ENCODE assay signal across 26 cellular contexts in the genomic region with DNA sequence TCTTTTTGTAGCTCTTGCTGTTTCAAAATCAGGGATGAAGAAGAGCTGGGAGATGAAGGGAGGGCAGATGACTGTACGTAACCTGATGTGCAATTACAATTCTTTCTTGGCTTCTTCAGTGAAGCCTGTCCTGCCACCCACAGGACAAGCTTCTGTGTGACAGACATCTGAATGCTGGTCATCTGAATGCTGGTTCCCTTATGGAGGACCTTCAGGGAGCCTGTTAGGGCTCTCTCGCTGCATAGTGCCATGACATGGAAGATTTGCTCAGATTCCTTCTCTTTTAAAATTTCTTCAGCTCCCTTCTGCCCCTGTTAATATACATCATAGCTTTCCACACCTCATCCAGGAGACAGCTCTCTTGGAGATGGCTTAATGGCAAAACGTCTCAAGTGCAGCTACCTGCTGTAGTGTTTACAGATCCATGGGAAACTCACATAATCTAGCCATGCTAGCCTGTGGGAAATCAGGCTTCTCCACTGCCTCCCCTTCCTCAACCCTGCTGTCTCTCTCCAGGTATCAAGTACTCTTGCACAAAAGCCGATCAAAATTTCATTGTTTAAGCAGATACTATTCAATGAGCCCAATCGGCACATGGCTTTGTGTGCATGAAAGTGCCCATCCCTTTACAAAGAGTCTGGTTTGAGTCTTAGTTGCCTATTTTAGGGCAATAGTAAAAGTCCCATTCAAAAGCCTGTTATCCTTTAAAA.
DNase-seq lines count a peak whose midpoint lies in the region; ATAC-seq, FAIRE-seq and TF ChIP-seq lines count a peak whose summit lies in the region.
"Had no signal": no experiment of that assay in that cellular context is flagged by ENCODE, and none has a peak within 500 bp of the region (broad histone marks: within the 10 kb centered on the region; RNA-seq: fewer than 3 reads in every experiment).

No MANE protein-coding gene starts in this region.

- CTCF ChIA-PET in HepG2 (lab: Yijun Ruan, JAX; ENCODE audit: low intra/inter-chr PET ratio, low total read pairs), result no interaction called here

- no peaks in the 10 kb centered on the region for H3K9me3 ChIP-seq in HepG2 (ENCODE audit: low read length)
- H3K9me3 ChIP-seq in Peyer's patch, result peaks cover 0 to 3% (median 0%) of the 10 kb centered on the region in 4 donors
- H3K9me3 ChIP-seq: body of pancreas, esophagus muscularis mucosa had no signal

- H3K9me3 Mint-ChIP-seq in activated T-cell treated with anti-CD3 and anti-CD28 coated beads, Interleukin-2, amount 50 U/mL, for 4 hours, result peaks cover 11% of the 10 kb centered on the region
- H3K9me3 Mint-ChIP-seq: effector memory CD8-positive, alpha-beta T cell had no signal

- no peak overlapping the region for H3K9ac ChIP-seq in HepG2 (ENCODE audit: insufficient read depth, low read depth, low read length)

- no peak for TF ChIP-seq POLR2A in HepG2 (IDR thresholded peaks at IDR 0.05; ENCODE audit: insufficient read depth in 1 of 2, low read depth in 2 of 2, low read length in 2 of 2)
- no peak for TF ChIP-seq POLR2A in Peyer's patch (IDR thresholded peaks at IDR 0.05)

- H2AFZ ChIP-seq in HepG2 (ENCODE audit: low read length), result no peak overlapping the region

- no peak for TF ChIP-seq RAD21 in HepG2 (CRISPR knock-in tag; IDR thresholded peaks at IDR 0.05)

- intact Hi-C loops in HepG2 (cut with micrococcal nuclease; ENCODE audit: unreplicated experiment), result no loop called here

- no peak overlapping the region for H3K4me3 Mint-ChIP-seq in activated T-cell treated with anti-CD3 and anti-CD28 coated beads, Interleukin-2, amount 50 U/mL, for 4 hours
- H3K4me3 Mint-ChIP-seq: activated CD4-positive, alpha-beta memory T cell treated with anti-CD3 and anti-CD28 coated beads for 36 hours; effector memory CD8-positive, alpha-beta T cell; naive B cell had no signal

- H3K4me1 Mint-ChIP-seq in activated T-cell treated with anti-CD3 and anti-CD28 coated beads, Interleukin-2, amount 50 U/mL, for 4 hours (ENCODE audit: low read depth), result no peaks in the 10 kb centered on the region

- H3K36me3 ChIP-seq in HepG2 (replicated peaks in 1 of 2; ENCODE audit: control insufficient read depth in 1 of 2, insufficient read depth in 2 of 2, low read length in 2 of 2) (no peaks in the 10 kb centered on the region), Peyer's patch (no peaks in the 10 kb centered on the region)
- H3K36me3 ChIP-seq: esophagus muscularis mucosa, pancreas, right atrium auricular region, upper lobe of left lung had no signal

- no peaks in the 10 kb centered on the region for H3K36me3 Mint-ChIP-seq in activated T-cell treated with anti-CD3 and anti-CD28 coated beads, Interleukin-2, amount 50 U/mL, for 4 hours (ENCODE audit: insufficient read depth)
- H3K36me3 Mint-ChIP-seq: activated CD4-positive, alpha-beta memory T cell treated with anti-CD3 and anti-CD28 coated beads for 36 hours had no signal

- POLR2A ChIA-PET in HepG2 (lab: Yijun Ruan, JAX), result no interaction called here

- H3K79me2 ChIP-seq in HepG2 (ENCODE audit: insufficient read depth, low read length), result no peaks in the 10 kb centered on the region

- no TSS peak for BruUV-seq in HepG2 (replicated peaks; lab: Mats Ljungman, UMichigan)

- ATAC-seq in HepG2 (no peak; the same call in 2 of the 3 replicates), GM19351 (IDR thresholded peaks at IDR 0.05; ENCODE audit: unreplicated experiment) (no peak)
- no peak for ATAC-seq in activated T-cell treated with anti-CD3 and anti-CD28 coated beads, Interleukin-2, amount 50 U/mL, for 4 hours
- ATAC-seq: body of pancreas; effector memory CD8-positive, alpha-beta T cell; pancreas; Right ventricle myocardium inferior had no signal

- FAIRE-seq in HepG2 (lab: Jason Lieb, UNC), result no peak
- FAIRE-seq: frontal cortex, pancreas had no signal

- H3K27me3 ChIP-seq in HepG2 (ENCODE audit: control insufficient read depth in 1 of 2, insufficient read depth in 2 of 2, low read length in 2 of 2) (no peaks in the 10 kb centered on the region), Peyer's patch (no peaks in the 10 kb centered on the region)
- H3K27me3 ChIP-seq: body of pancreas, esophagus muscularis mucosa, pancreas, right atrium auricular region, upper lobe of left lung had no signal

- H3K27ac ChIP-seq in VCaP (no peak overlapping the region), HepG2 (ENCODE audit: extremely low read length, insufficient read depth, low read length) (no peak overlapping the region), Peyer's patch (no peak overlapping the region)
- H3K27ac ChIP-seq: body of pancreas, esophagus muscularis mucosa, pancreas, right atrium auricular region, upper lobe of left lung had no signal

- peak; percentile 8 for DNase-seq in COR-L47 (lab: John Stamatoyannopoulos, UW)
- DNase-seq in NCI-H187 treated with DMSO at 0.1 percent for 48 hours (lab: John Stamatoyannopoulos, UW), result peak; percentile 46
- DNase-seq in HepG2 (ENCODE audit: low spot score), result no peak
- no peak for DNase-seq in activated T-cell treated with anti-CD3 and anti-CD28 coated beads, Interleukin-2, amount 50 U/mL, for 4 hours
- no peak for DNase-seq in Peyer's patch
- DNase-seq in RKO (ENCODE audit: low spot score), result no peak
- DNase-seq: activated CD4-positive, alpha-beta memory T cell treated with anti-CD3 and anti-CD28 coated beads for 36 hours; activated gamma-delta T cell; body of pancreas; C1 segment of cervical spinal cord; Calu3; effector memory CD8-positive, alpha-beta T cell; Kasumi-1; naive B cell; NCI-H2029 treated with DMSO at 0.1 percent for 48 hours; NCI-H524 treated with DMSO at 0.1 percent for 48 hours; pancreas; stimulated activated CD4-positive, alpha-beta T cell treated with anti-CD3 and anti-CD28 coated beads, Interleukin-12 subunit alpha, Interleukin-12 subunit beta, amount 100 ng/mL, for 4 hours; T-helper 9 cell; upper lobe of left lung had no signal

- TF ChIP-seq CTCF in VCaP (conservative IDR thresholded peaks at IDR 0.05) (peak; percentile 32; the same call in 1 of the 2 replicates), HepG2 (CRISPR knock-in tag; IDR thresholded peaks at IDR 0.05) (peak; percentile 25; the same call in 1 of the 2 replicates), Peyer's patch (IDR thresholded peaks at IDR 0.05) (peak in 2 of 6 experiments; percentile 7 to 10)

- in situ Hi-C loops in HepG2 (cut with HindIII; ENCODE audit: extremely low pct_ligation_motif_present, low pct_unique_long_range_greater_than_20kb), result no loop called here

- H3K4me1 ChIP-seq in HepG2 (ENCODE audit: insufficient read depth, low read length) (no peaks in the 10 kb centered on the region), Peyer's patch (no peaks in the 10 kb centered on the region)
- H3K4me1 ChIP-seq: body of pancreas, esophagus muscularis mucosa, pancreas, right atrium auricular region, upper lobe of left lung had no signal

- WGBS in HepG2 (ENCODE audit: low lambda C conversion rate), result 23% methylated on average over 5 of the region's 5 CpGs

- peaks cover 4% of the 10 kb centered on the region for H3K27me3 Mint-ChIP-seq in activated T-cell treated with anti-CD3 and anti-CD28 coated beads, Interleukin-2, amount 50 U/mL, for 4 hours (ENCODE audit: low read depth)
- H3K27me3 Mint-ChIP-seq: effector memory CD8-positive, alpha-beta T cell had no signal

- no peak for TF ChIP-seq EP300 in HepG2 (IDR thresholded peaks at IDR 0.05; ENCODE audit: low read depth in 2 of 2, low read length in 2 of 2)
- TF ChIP-seq EP300 in HepG2 (CRISPR knock-in tag; IDR thresholded peaks at IDR 0.05; ENCODE audit: borderline replicate concordance), result no peak

- no peaks in the 10 kb centered on the region for H4K20me1 ChIP-seq in HepG2 (ENCODE audit: insufficient read depth, low read length)

- H3K4me2 ChIP-seq in HepG2 (ENCODE audit: low read depth, low read length), result no peak overlapping the region

- no peak overlapping the region for H3K4me3 ChIP-seq in HepG2 (replicated peaks in 1 of 3; ENCODE audit: insufficient read depth in 1 of 3, low read depth in 2 of 3, low read length in 3 of 3)
- no peak overlapping the region for H3K4me3 ChIP-seq in Peyer's patch
- H3K4me3 ChIP-seq: body of pancreas, esophagus muscularis mucosa, pancreas, right atrium auricular region, upper lobe of left lung had no signal

TF ChIP-seq in HepG2, 621 proteins besides CTCF, POLR2A, EP300 and RAD21 (continues in another document):
- peak; percentile 38; the same call in 1 of the 2 replicates for TF ChIP-seq STAG1 (CRISPR knock-in tag; IDR thresholded peaks at IDR 0.05)
- TF ChIP-seq NFIB (CRISPR knock-in tag; IDR thresholded peaks at IDR 0.05; ENCODE audit: borderline replicate concordance), result no peak
- TF ChIP-seq SOX6 (IDR thresholded peaks at IDR 0.05), result no peak
- no peak for TF ChIP-seq SOX6 (CRISPR knock-in tag; IDR thresholded peaks at IDR 0.05)
- no peak for TF ChIP-seq ZNF329 (CRISPR knock-in tag; IDR thresholded peaks at IDR 0.05; ENCODE audit: low read depth)
- no peak for TF ChIP-seq STAT5B (CRISPR knock-in tag; IDR thresholded peaks at IDR 0.05)
- TF ChIP-seq ZBTB8A (CRISPR knock-in tag; IDR thresholded peaks at IDR 0.05; ENCODE audit: borderline replicate concordance, low read depth), result no peak
- no peak for TF ChIP-seq MEIS2 (CRISPR knock-in tag; IDR thresholded peaks at IDR 0.05)

Comparison
In these comparisons a context has a peak if more than half of its experiments do, and no peak if none do; other contexts are left out.
1. DNase-seq: peak in COR-L47 (single experiment) and NCI-H187 treated with DMSO at 0.1 percent for 48 hours (single experiment); none in HepG2 (single experiment), activated T-cell treated with anti-CD3 and anti-CD28 coated beads, Interleukin-2, amount 50 U/mL, for 4 hours (single experiment), Peyer's patch (0 of 3) and RKO (single experiment).